9 cellular contexts compared by ENCODE assay signal in genomic region chr11:67626131-67626833, GRCh38. TPM values are rescaled to one million over a fixed set of nuclear protein-coding genes. Genes with fewer than 3 reads are reported as not detected.
"Had no signal": no experiment of that assay in that cellular context is flagged by ENCODE, and none has a peak within 500 bp of the region (broad histone marks: within the 10 kb centered on the region; RNA-seq: fewer than 3 reads in every experiment).

No MANE protein-coding gene starts in this region.

RNA-seq across cellular contexts. Expression of gene TBX10, which starts 13.3 kb away (rescaled TPM):
- total RNA-seq: activated CD4-positive, alpha-beta memory T cell treated with anti-CD3 and anti-CD28 coated beads for 36 hours; activated naive CD8-positive, alpha-beta T cell treated with anti-CD3 and anti-CD28 coated beads for 36 hours; aorta; cerebellum; MCF 10A; PC-3; SJCRH30; T-helper 1 cell treated with Interleukin-12 subunit alpha and Interleukin-12 subunit beta and Interleukin-4 antibody, amounts not matched to agents 30 ng/mL and 1 ng/mL, for 36 hours; T-helper 2 cell treated with Interferon-gamma antibody and Interleukin-4, amounts not matched to agents 100 ng/mL and 5 ng/mL, for 36 hours had no signal

RNA-seq across cellular contexts. Expression of gene ACY3, which starts 24.2 kb away (rescaled TPM):
- total RNA-seq: aorta; MCF 10A; PC-3; T-helper 1 cell treated with Interleukin-12 subunit alpha and Interleukin-12 subunit beta and Interleukin-4 antibody, amounts not matched to agents 30 ng/mL and 1 ng/mL, for 36 hours had no signal
